Comparison of ENCODE assay signal across 15 cellular contexts in genomic region chr10:9825491-9826018, GRCh38.
DNase-seq lines count a peak whose midpoint lies in the region; ATAC-seq and TF ChIP-seq lines count a peak whose summit lies in the region.
"Had no signal": no experiment of that assay in that cellular context is flagged by ENCODE, and none has a peak within 500 bp of the region (broad histone marks: within the 10 kb centered on the region; RNA-seq: fewer than 3 reads in every experiment).

No MANE protein-coding gene starts in this region.

- ATAC-seq in heart right ventricle (no peak), upper lobe of right lung (peak; percentile 19)
- ATAC-seq: gastroesophageal sphincter, left lobe of liver had no signal

- H3K4me1 ChIP-seq in cardiac muscle cell (ENCODE audit: low read depth) (no peaks in the 10 kb centered on the region), heart right ventricle (no peaks in the 10 kb centered on the region), upper lobe of right lung (no peaks in the 10 kb centered on the region), PC-9 (replicated peaks; ENCODE audit: insufficient read depth) (no peaks in the 10 kb centered on the region)
- H3K4me1 ChIP-seq: gastroesophageal sphincter, SJSA1, tibial nerve had no signal

- H3K9me2 ChIP-seq in PC-9 (ENCODE audit: insufficient read depth) = no peaks in the 10 kb centered on the region

- intact Hi-C loops in heart right ventricle (cut with DNase I) (no loop called here), upper lobe of right lung (cut with DNase I) (no loop called here), PC-9 (cut with micrococcal nuclease; ENCODE audit: unreplicated experiment) (no loop called here)

- H3K27ac ChIP-seq in cardiac muscle cell = peak overlapping the region; percentile 79
- H3K27ac ChIP-seq in heart right ventricle = no peak overlapping the region
- H3K27ac ChIP-seq in upper lobe of right lung = no peak overlapping the region
- no peak overlapping the region for H3K27ac ChIP-seq in PC-9
- H3K27ac ChIP-seq: gastroesophageal sphincter, SJSA1, tibial nerve had no signal

- no peaks in the 10 kb centered on the region for H3F3A ChIP-seq in PC-9 (ENCODE audit: insufficient read depth, low read depth)

- POLR2A ChIA-PET in PC-9 (lab: Charles Lee; ENCODE audit: unreplicated experiment) = no interaction called here

- DNase-seq in cardiac muscle cell (ENCODE audit: low read depth in 1 of 2, low spot score in 1 of 2) = peak; percentile 30 to 53
- no peak for DNase-seq in heart right ventricle
- DNase-seq in amniotic epithelial cell (ENCODE audit: low read depth) = peak; percentile 82
- peak; percentile 78 for DNase-seq in islet precursor cell
- no peak for DNase-seq in upper lobe of right lung
- DNase-seq in superior temporal gyrus (ENCODE audit: extremely low spot score) = no peak
- no peak for DNase-seq in hypothalamus (lab: John Stamatoyannopoulos, UW)
- no peak for DNase-seq in PC-9
- DNase-seq: effector CD4-positive, alpha-beta T cell; NCI-H1694; nephron progenitor cell had no signal

- H2AFZ ChIP-seq in PC-9 = no peak overlapping the region

- CTCF ChIA-PET in PC-9 (lab: Charles Lee) = no interaction called here

- H3K27me3 ChIP-seq in cardiac muscle cell (no peaks in the 10 kb centered on the region), heart right ventricle (no peaks in the 10 kb centered on the region), upper lobe of right lung (no peaks in the 10 kb centered on the region), PC-9 (ENCODE audit: insufficient read depth, low read depth) (no peaks in the 10 kb centered on the region)
- H3K27me3 ChIP-seq: gastroesophageal sphincter, SJSA1, tibial nerve had no signal

- H3K4me3 ChIP-seq in cardiac muscle cell = no peak overlapping the region
- H3K4me3 ChIP-seq in heart right ventricle = no peak overlapping the region
- H3K4me3 ChIP-seq in upper lobe of right lung = no peak overlapping the region
- H3K4me3 ChIP-seq in PC-9 = no peak overlapping the region
- H3K4me3 ChIP-seq: gastroesophageal sphincter, SJSA1, tibial nerve had no signal

- H3K36me3 ChIP-seq in cardiac muscle cell (no peaks in the 10 kb centered on the region), heart right ventricle (no peaks in the 10 kb centered on the region), upper lobe of right lung (no peaks in the 10 kb centered on the region), PC-9 (ENCODE audit: low read depth) (no peaks in the 10 kb centered on the region)
- H3K36me3 ChIP-seq: gastroesophageal sphincter, SJSA1, tibial nerve had no signal

- 81% methylated on average over 8 of the region's 8 CpGs for WGBS in heart right ventricle, 2 donors

- no peaks in the 10 kb centered on the region for H4K20me1 ChIP-seq in PC-9 (ENCODE audit: insufficient read depth)

- TF ChIP-seq CTCF in cardiac muscle cell (IDR thresholded peaks at IDR 0.05; ENCODE audit: low read depth, low read length) (no peak), heart right ventricle (IDR thresholded peaks at IDR 0.05) (no peak), upper lobe of right lung (IDR thresholded peaks at IDR 0.05) (no peak), PC-9 (conservative IDR thresholded peaks at IDR 0.05) (no peak)

- no peaks in the 10 kb centered on the region for H3K79me2 ChIP-seq in PC-9 (ENCODE audit: low read depth)

- H3K9me3 ChIP-seq in cardiac muscle cell (ENCODE audit: low read depth) = no peaks in the 10 kb centered on the region
- peaks cover 0 to under 1% (median 0%) of the 10 kb centered on the region in 11 donors for H3K9me3 ChIP-seq in heart right ventricle
- no peaks in the 10 kb centered on the region for H3K9me3 ChIP-seq in upper lobe of right lung
- H3K9me3 ChIP-seq in PC-9 (ENCODE audit: insufficient read depth, low read depth) = no peaks in the 10 kb centered on the region
- H3K9me3 ChIP-seq: gastroesophageal sphincter, tibial nerve had no signal

- no TSS peak for BruUV-seq in PC-9 (replicated peaks; lab: Mats Ljungman, UMichigan)

- no peak overlapping the region for H3K4me2 ChIP-seq in PC-9

Comparison
In these comparisons a context has a peak if more than half of its experiments do, and no peak if none do; other contexts are left out.
1. DNase-seq: peak in cardiac muscle cell (2 of 2), amniotic epithelial cell (single experiment) and islet precursor cell (single experiment); none in heart right ventricle (0 of 2), upper lobe of right lung (single experiment), superior temporal gyrus (single experiment), hypothalamus (0 of 51) and PC-9 (0 of 2).